ENCODE assay signal across 8 cellular contexts in genomic region chr11:72584293-72584921, GRCh38.
A peak's percentile ranks its signal among the peaks of the same experiment; 100 is the strongest.
DNase-seq lines count a peak whose midpoint lies in the region; ATAC-seq and TF ChIP-seq lines count a peak whose summit lies in the region.

No MANE protein-coding gene starts in this region.

- ATAC-seq in HG02623 (IDR thresholded peaks at IDR 0.05; ENCODE audit: unreplicated experiment) (no peak), HG03139 (IDR thresholded peaks at IDR 0.05; ENCODE audit: unreplicated experiment) (no peak)

- no peak overlapping the region for H3K27ac ChIP-seq in HL-60 (replicated peaks)

- H3K36me3 ChIP-seq in iPS-15b (ENCODE audit: control insufficient read depth, insufficient read depth, low read length), result peaks cover 3% of the 10 kb centered on the region

- H3K4me3 ChIP-seq in HL-60 (replicated peaks; ENCODE audit: insufficient read depth, low read length) (no peak overlapping the region), iPS-15b (ENCODE audit: low read depth, low read length) (peak overlapping the region; percentile 65)

- DNase-seq in HL-60 (ENCODE audit: low read depth in 1 of 2, low spot score in 1 of 2) (peak; percentile 26 to 53), COLO668 (lab: John Stamatoyannopoulos, UW; ENCODE audit: unreplicated experiment) (no peak), GM19238 (ENCODE audit: insufficient read length, low spot score) (no peak)
- DNase-seq in activated naive CD4-positive, alpha-beta T cell (lab: John Stamatoyannopoulos, UW), result peak in 3 of 4 experiments; percentile 9 to 53 (median 33)
- peak; percentile 36 to 45 for DNase-seq in stimulated activated CD4-positive, alpha-beta T cell treated with anti-CD3 and anti-CD28 coated beads, Interleukin-2, amount 100 ng/mL, for 48 hours

- no peaks in the 10 kb centered on the region for H3K9me3 ChIP-seq in iPS-15b (ENCODE audit: control insufficient read depth, insufficient read depth, low read length)

- H3K4me1 ChIP-seq in iPS-15b (ENCODE audit: control insufficient read depth, insufficient read depth, low read length), result peaks cover 6% of the 10 kb centered on the region

- no peak overlapping the region for H3K9ac ChIP-seq in iPS-15b (ENCODE audit: low read depth, low read length)

- TF ChIP-seq CTCF in HL-60 (IDR thresholded peaks at IDR 0.05; ENCODE audit: insufficient read depth, low read length), result no peak

- H3K27me3 ChIP-seq in HL-60 (ENCODE audit: insufficient read depth, poor library complexity, severe bottlenecking) (peaks cover 28% of the 10 kb centered on the region), iPS-15b (ENCODE audit: control insufficient read depth, insufficient read depth, low read length) (peaks cover 66% of the 10 kb centered on the region)

Comparison
In these comparisons a context has a peak if more than half of its experiments do, and no peak if none do; other contexts are left out.
1. DNase-seq: peak in HL-60 (2 of 2), activated naive CD4-positive, alpha-beta T cell (3 of 4) and stimulated activated CD4-positive, alpha-beta T cell treated with anti-CD3 and anti-CD28 coated beads, Interleukin-2, amount 100 ng/mL, for 48 hours (2 of 2); none in COLO668 (single experiment) and GM19238 (single experiment).